17 cellular contexts compared by ENCODE assay signal in the genomic region with DNA sequence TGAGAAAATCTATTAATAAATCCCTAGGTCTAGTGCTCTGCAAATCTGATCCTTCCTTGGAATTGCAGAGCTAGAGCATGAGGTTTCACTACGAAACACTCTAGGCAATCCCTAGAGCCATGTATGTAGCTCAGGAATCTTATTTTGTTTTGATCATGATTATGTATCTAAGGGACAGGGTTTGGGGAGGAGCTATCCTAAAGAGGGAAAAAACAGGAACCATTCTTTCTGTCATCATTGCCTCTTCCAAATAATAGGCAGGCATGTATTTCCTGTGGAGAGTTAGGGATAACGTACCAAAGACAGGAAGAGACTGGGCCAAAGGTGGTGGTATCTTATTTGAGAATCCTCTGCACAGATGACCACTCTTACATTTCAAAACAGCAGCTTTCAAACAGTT.
DNase-seq lines count a peak whose midpoint lies in the region; ATAC-seq, FAIRE-seq and TF ChIP-seq lines count a peak whose summit lies in the region.
"Had no signal": no experiment of that assay in that cellular context is flagged by ENCODE, and none has a peak within 500 bp of the region (broad histone marks: within the 10 kb centered on the region; RNA-seq: fewer than 3 reads in every experiment).

No MANE protein-coding gene starts in this region.

- H3K27me3 ChIP-seq in keratinocyte (ENCODE audit: control insufficient read depth, extremely low read depth, insufficient read depth, low read length), result no peaks in the 10 kb centered on the region
- H3K27me3 ChIP-seq: BLaER1 treated with 17β-estradiol and CSF1 and Interleukin-3, amounts not matched to agents 10 nM and 100 nM had no signal

- peak; percentile 56 for FAIRE-seq in keratinocyte (lab: Jason Lieb, UNC)
- FAIRE-seq: D721Med, GM19239, H1 had no signal

- no peak overlapping the region for H3K4me3 ChIP-seq in keratinocyte (ENCODE audit: control insufficient read depth in 2 of 3, extremely low read depth in 1 of 3, insufficient read depth in 2 of 3, low read depth in 1 of 3, low read length in 3 of 3)
- H3K4me3 ChIP-seq: BLaER1 treated with 17β-estradiol and CSF1 and Interleukin-3, amounts not matched to agents 10 nM and 100 nM had no signal

- DNase-seq in NCI-H2171 treated with DMSO at 0.1 percent for 48 hours (lab: John Stamatoyannopoulos, UW), result peak; percentile 29
- no peak for DNase-seq in NCI-H2171 (lab: John Stamatoyannopoulos, UW)
- peak; percentile 59 to 85 for DNase-seq in dermis microvascular lymphatic vessel endothelial cell (ENCODE audit: low read depth in 2 of 2)
- DNase-seq in keratinocyte (ENCODE audit: low read depth, low spot score), result no peak
- no peak for DNase-seq in NCI-H2227 treated with DMSO at 0.1 percent for 48 hours (lab: John Stamatoyannopoulos, UW)
- DNase-seq: CD4-positive, CD25-positive, alpha-beta regulatory T cell; CD8-positive, alpha-beta memory T cell; COR-L47; DMS79 treated with DMSO at 0.1 percent for 48 hours; GF-D8; H9 had no signal

- TF ChIP-seq CTCF in keratinocyte (optimal IDR thresholded peaks at IDR 0.05 in 1 of 3, IDR thresholded peaks at IDR 0.05 in 1 of 3, conservative IDR thresholded peaks at IDR 0.05 in 1 of 3; ENCODE audit: extremely low read depth in 1 of 3, insufficient read depth in 2 of 3, low read length in 3 of 3), result no peak

- H3K79me2 ChIP-seq in keratinocyte (ENCODE audit: control insufficient read depth, insufficient read depth, low read length), result peaks cover 67% of the 10 kb centered on the region

- H2AFZ ChIP-seq in keratinocyte (ENCODE audit: control insufficient read depth, low read length), result no peak overlapping the region

- peaks cover 39% of the 10 kb centered on the region for H3K4me1 ChIP-seq in keratinocyte (ENCODE audit: control insufficient read depth, extremely low read depth, insufficient read depth, low read length)
- H3K4me1 ChIP-seq: BLaER1 treated with 17β-estradiol and CSF1 and Interleukin-3, amounts not matched to agents 10 nM and 100 nM had no signal

- no peak overlapping the region for H3K4me2 ChIP-seq in keratinocyte (ENCODE audit: control insufficient read depth, extremely low read depth, insufficient read depth, low read depth, low read length)
- H3K4me2 ChIP-seq: BLaER1 treated with 17β-estradiol and CSF1 and Interleukin-3, amounts not matched to agents 10 nM and 100 nM had no signal

- no peak overlapping the region for H3K9ac ChIP-seq in keratinocyte (ENCODE audit: control insufficient read depth, extremely low read depth, insufficient read depth, low read length)
- H3K9ac ChIP-seq: BLaER1 treated with 17β-estradiol and CSF1 and Interleukin-3, amounts not matched to agents 10 nM and 100 nM had no signal

- H3K36me3 ChIP-seq in keratinocyte (ENCODE audit: control insufficient read depth in 2 of 2, extremely low read depth in 1 of 2, insufficient read depth in 2 of 2, low read length in 2 of 2), result peaks cover 2 to 8% of the 10 kb centered on the region in 2 experiments
- H3K36me3 ChIP-seq: BLaER1 treated with 17β-estradiol and CSF1 and Interleukin-3, amounts not matched to agents 10 nM and 100 nM had no signal

- no peaks in the 10 kb centered on the region for H4K20me1 ChIP-seq in keratinocyte (ENCODE audit: control insufficient read depth, extremely low read depth, insufficient read depth, low read length)
- H4K20me1 ChIP-seq: BLaER1 treated with 17β-estradiol and CSF1 and Interleukin-3, amounts not matched to agents 10 nM and 100 nM had no signal

- H3K27ac ChIP-seq in keratinocyte (ENCODE audit: control insufficient read depth, insufficient read depth, low read length), result no peak overlapping the region
- H3K27ac ChIP-seq: BLaER1 treated with 17β-estradiol and CSF1 and Interleukin-3, amounts not matched to agents 10 nM and 100 nM had no signal

- no peaks in the 10 kb centered on the region for H3K9me3 ChIP-seq in keratinocyte (ENCODE audit: control insufficient read depth, low read depth, low read length)
- H3K9me3 ChIP-seq: BLaER1 treated with 17β-estradiol and CSF1 and Interleukin-3, amounts not matched to agents 10 nM and 100 nM had no signal

- H3K9me1 ChIP-seq in keratinocyte (ENCODE audit: control insufficient read depth, extremely low read depth, insufficient read depth, low read length), result peaks cover 3% of the 10 kb centered on the region

- ATAC-seq in HG02884 (IDR thresholded peaks at IDR 0.05; ENCODE audit: unreplicated experiment), result no peak
- ATAC-seq in GM18519 (IDR thresholded peaks at IDR 0.05; ENCODE audit: low FRiP score, unreplicated experiment), result no peak

- dilution Hi-C loops in keratinocyte (cut with MboI; ENCODE audit: extremely low pct_ligation_motif_present, low sequenced_read_pairs), result no loop called here

Comparison
In these comparisons a context has a peak if more than half of its experiments do, and no peak if none do; other contexts are left out.
1. DNase-seq: peak in NCI-H2171 treated with DMSO at 0.1 percent for 48 hours (single experiment) and dermis microvascular lymphatic vessel endothelial cell (2 of 2); none in NCI-H2171 (single experiment), keratinocyte (single experiment) and NCI-H2227 treated with DMSO at 0.1 percent for 48 hours (single experiment).